ENCODE assay signal across 1 cellular context in the genomic region with DNA sequence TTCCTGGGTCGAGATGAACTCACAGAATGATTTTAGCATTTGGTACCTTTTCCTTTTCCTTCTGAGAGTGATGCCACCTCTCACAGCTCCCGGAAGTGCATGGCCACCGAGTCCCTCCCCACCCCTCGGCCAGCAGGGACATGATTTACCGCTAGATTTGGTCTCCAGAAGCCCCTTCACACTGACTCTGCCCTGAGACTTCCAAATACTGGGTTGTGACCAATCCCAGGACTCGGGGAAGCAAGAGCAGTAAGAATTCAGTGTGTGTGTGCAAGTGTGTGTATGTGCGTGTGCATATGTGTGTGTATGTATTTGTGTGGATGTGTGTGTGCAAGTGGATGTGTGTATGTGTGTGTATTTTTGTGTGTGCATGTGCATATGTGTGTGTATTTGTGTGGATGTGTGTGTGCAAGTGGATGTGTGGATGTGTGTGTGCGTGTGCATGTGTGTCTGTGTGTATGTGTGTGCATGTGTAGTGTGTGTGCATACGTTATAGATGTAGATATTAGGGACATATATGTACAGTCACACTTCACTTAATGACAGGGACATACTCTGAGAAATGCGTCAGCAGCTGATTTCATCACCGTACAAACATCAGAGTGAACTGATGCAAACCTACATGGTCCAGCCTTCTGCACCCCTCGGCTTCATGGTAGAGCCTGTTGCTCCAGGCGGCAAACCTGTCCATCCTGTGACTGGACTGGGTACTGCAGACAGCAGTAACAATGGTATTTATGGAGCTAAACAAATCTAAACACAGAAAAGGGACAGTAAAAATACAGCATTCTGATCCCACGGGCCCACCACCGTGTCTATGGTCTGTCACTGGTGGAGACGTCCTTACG.
TF ChIP-seq lines count a peak whose summit lies in the region.

No MANE protein-coding gene starts in this region.

TF ChIP-seq in GM12878, 131 proteins besides CTCF, POLR2A, EP300 and RAD21 (continued from another document):
- TF ChIP-seq, protein P1, sequence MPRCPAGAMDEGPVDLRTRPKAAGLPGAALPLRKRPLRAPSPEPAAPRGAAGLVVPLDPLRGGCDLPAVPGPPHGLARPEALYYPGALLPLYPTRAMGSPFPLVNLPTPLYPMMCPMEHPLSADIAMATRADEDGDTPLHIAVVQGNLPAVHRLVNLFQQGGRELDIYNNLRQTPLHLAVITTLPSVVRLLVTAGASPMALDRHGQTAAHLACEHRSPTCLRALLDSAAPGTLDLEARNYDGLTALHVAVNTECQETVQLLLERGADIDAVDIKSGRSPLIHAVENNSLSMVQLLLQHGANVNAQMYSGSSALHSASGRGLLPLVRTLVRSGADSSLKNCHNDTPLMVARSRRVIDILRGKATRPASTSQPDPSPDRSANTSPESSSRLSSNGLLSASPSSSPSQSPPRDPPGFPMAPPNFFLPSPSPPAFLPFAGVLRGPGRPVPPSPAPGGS (IDR thresholded peaks at IDR 0.05; ENCODE audit: borderline replicate concordance, insufficient read depth, low read depth, low read length, poor library complexity, severe bottlenecking): peak; percentile 84
